ENCODE assay signal across 1 cellular context in genomic region chr1:109112652-109113285, GRCh38.
A peak's percentile ranks its signal among the peaks of the same experiment; 100 is the strongest.
TF ChIP-seq lines count a peak whose summit lies in the region.

No MANE protein-coding gene starts in this region.

TF ChIP-seq in HEK293, 187 proteins besides CTCF, POLR2A, EP300 and RAD21 (continued from another document and continues in another):
- TF ChIP-seq, protein P1, sequence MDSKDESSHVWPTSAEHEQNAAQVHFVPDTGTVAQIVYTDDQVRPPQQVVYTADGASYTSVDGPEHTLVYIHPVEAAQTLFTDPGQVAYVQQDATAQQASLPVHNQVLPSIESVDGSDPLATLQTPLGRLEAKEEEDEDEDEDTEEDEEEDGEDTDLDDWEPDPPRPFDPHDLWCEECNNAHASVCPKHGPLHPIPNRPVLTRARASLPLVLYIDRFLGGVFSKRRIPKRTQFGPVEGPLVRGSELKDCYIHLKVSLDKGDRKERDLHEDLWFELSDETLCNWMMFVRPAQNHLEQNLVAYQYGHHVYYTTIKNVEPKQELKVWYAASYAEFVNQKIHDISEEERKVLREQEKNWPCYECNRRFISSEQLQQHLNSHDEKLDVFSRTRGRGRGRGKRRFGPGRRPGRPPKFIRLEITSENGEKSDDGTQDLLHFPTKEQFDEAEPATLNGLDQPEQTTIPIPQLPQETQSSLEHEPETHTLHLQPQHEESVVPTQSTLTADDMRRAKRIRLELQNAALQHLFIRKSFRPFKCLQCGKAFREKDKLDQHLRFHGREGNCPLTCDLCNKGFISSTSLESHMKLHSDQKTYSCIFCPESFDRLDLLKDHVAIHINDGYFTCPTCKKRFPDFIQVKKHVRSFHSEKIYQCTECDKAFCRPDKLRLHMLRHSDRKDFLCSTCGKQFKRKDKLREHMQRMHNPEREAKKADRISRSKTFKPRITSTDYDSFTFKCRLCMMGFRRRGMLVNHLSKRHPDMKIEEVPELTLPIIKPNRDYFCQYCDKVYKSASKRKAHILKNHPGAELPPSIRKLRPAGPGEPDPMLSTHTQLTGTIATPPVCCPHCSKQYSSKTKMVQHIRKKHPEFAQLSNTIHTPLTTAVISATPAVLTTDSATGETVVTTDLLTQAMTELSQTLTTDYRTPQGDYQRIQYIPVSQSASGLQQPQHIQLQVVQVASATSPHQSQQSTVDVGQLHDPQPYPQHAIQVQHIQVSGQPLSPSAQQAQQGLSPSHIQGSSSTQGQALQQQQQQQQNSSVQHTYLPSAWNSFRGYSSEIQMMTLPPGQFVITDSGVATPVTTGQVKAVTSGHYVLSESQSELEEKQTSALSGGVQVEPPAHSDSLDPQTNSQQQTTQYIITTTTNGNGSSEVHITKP (tag by site-specific recombination; IDR thresholded peaks at IDR 0.05) = peak; percentile 13; the same call in 1 of the 2 replicates
- TF ChIP-seq ZNF341 (tag by site-specific recombination; IDR thresholded peaks at IDR 0.05; ENCODE audit: low read depth) (no peak), SP2 (tag by site-specific recombination; IDR thresholded peaks at IDR 0.05) (no peak), ZNF629 (tag by site-specific recombination; IDR thresholded peaks at IDR 0.05) (0 out of 2 replicates have a peak, but pooled peaks have one; percentile 26), ZNF211 (tag by site-specific recombination; IDR thresholded peaks at IDR 0.05; ENCODE audit: low read depth) (no peak), KLF10 (tag by site-specific recombination; IDR thresholded peaks at IDR 0.05) (no peak), YY2 (tag by site-specific recombination; IDR thresholded peaks at IDR 0.05) (no peak), ZNF121 (tag by site-specific recombination; IDR thresholded peaks at IDR 0.05) (no peak), ZBTB20 (tag by site-specific recombination; IDR thresholded peaks at IDR 0.05) (no peak), ZNF792 (tag by site-specific recombination; IDR thresholded peaks at IDR 0.05) (no peak), HOXA7 (CRISPR knock-in tag; IDR thresholded peaks at IDR 0.05; ENCODE audit: borderline replicate concordance) (no peak), INSM2 (tag by site-specific recombination; IDR thresholded peaks at IDR 0.05) (peak; percentile 80), ZNF19 (tag by site-specific recombination; IDR thresholded peaks at IDR 0.05; ENCODE audit: low read depth) (no peak), ZNF114 (tag by site-specific recombination; IDR thresholded peaks at IDR 0.05) (no peak), OVOL3 (tag by site-specific recombination; IDR thresholded peaks at IDR 0.05) (no peak), ZBTB44 (tag by site-specific recombination; IDR thresholded peaks at IDR 0.05) (no peak; the same call in 1 of the 2 replicates), ZNF350 (tag by site-specific recombination; IDR thresholded peaks at IDR 0.05) (no peak), ZNF155 (tag by site-specific recombination; IDR thresholded peaks at IDR 0.05) (no peak), ZBTB10 (tag by site-specific recombination; IDR thresholded peaks at IDR 0.05) (no peak), ZNF529 (tag by site-specific recombination; IDR thresholded peaks at IDR 0.05; ENCODE audit: insufficient replicate concordance) (no peak), ZNF670 (tag by site-specific recombination; IDR thresholded peaks at IDR 0.05; ENCODE audit: low read depth) (no peak), SETDB1 (IDR thresholded peaks at IDR 0.05; ENCODE audit: insufficient read length, low read length) (no peak), ZNF791 (tag by site-specific recombination; IDR thresholded peaks at IDR 0.05) (no peak), KLF1 (tag by site-specific recombination; IDR thresholded peaks at IDR 0.05) (no peak), PBX3 (CRISPR knock-in tag; IDR thresholded peaks at IDR 0.05) (no peak), ZNF701 (tag by site-specific recombination; IDR thresholded peaks at IDR 0.05) (no peak), ZNF112 (tag by site-specific recombination; IDR thresholded peaks at IDR 0.05) (no peak), ZNF660 (tag by site-specific recombination; IDR thresholded peaks at IDR 0.05) (peak; percentile 85), YY1 (tag by site-specific recombination; IDR thresholded peaks at IDR 0.05) (no peak), ZNF600 (tag by site-specific recombination; IDR thresholded peaks at IDR 0.05) (peak; percentile 47; the same call in 1 of the 2 replicates), GLI4 (tag by site-specific recombination; IDR thresholded peaks at IDR 0.05) (no peak), ZNF571 (tag by site-specific recombination; IDR thresholded peaks at IDR 0.05) (no peak), ZNF324 (tag by site-specific recombination; IDR thresholded peaks at IDR 0.05) (no peak), ZNF311 (tag by site-specific recombination; IDR thresholded peaks at IDR 0.05; ENCODE audit: borderline replicate concordance) (no peak), ZNF776 (tag by site-specific recombination; IDR thresholded peaks at IDR 0.05; ENCODE audit: borderline replicate concordance) (no peak), SALL2 (tag by site-specific recombination; IDR thresholded peaks at IDR 0.05; ENCODE audit: borderline replicate concordance) (no peak), ZFHX2 (tag by site-specific recombination; conservative IDR thresholded peaks at IDR 0.05) (no peak)
- TF ChIP-seq, protein P2, sequence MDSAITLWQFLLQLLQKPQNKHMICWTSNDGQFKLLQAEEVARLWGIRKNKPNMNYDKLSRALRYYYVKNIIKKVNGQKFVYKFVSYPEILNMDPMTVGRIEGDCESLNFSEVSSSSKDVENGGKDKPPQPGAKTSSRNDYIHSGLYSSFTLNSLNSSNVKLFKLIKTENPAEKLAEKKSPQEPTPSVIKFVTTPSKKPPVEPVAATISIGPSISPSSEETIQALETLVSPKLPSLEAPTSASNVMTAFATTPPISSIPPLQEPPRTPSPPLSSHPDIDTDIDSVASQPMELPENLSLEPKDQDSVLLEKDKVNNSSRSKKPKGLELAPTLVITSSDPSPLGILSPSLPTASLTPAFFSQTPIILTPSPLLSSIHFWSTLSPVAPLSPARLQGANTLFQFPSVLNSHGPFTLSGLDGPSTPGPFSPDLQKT (IDR thresholded peaks at IDR 0.05; ENCODE audit: borderline replicate concordance, low read depth, low read length) = no peak
- TF ChIP-seq, protein P3, sequence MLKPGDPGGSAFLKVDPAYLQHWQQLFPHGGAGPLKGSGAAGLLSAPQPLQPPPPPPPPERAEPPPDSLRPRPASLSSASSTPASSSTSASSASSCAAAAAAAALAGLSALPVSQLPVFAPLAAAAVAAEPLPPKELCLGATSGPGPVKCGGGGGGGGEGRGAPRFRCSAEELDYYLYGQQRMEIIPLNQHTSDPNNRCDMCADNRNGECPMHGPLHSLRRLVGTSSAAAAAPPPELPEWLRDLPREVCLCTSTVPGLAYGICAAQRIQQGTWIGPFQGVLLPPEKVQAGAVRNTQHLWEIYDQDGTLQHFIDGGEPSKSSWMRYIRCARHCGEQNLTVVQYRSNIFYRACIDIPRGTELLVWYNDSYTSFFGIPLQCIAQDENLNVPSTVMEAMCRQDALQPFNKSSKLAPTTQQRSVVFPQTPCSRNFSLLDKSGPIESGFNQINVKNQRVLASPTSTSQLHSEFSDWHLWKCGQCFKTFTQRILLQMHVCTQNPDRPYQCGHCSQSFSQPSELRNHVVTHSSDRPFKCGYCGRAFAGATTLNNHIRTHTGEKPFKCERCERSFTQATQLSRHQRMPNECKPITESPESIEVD (tag by site-specific recombination; IDR thresholded peaks at IDR 0.05) = no peak
- TF ChIP-seq, protein P4, sequence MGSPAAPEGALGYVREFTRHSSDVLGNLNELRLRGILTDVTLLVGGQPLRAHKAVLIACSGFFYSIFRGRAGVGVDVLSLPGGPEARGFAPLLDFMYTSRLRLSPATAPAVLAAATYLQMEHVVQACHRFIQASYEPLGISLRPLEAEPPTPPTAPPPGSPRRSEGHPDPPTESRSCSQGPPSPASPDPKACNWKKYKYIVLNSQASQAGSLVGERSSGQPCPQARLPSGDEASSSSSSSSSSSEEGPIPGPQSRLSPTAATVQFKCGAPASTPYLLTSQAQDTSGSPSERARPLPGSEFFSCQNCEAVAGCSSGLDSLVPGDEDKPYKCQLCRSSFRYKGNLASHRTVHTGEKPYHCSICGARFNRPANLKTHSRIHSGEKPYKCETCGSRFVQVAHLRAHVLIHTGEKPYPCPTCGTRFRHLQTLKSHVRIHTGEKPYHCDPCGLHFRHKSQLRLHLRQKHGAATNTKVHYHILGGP (tag by site-specific recombination; IDR thresholded peaks at IDR 0.05) = no peak
- TF ChIP-seq, protein P5, sequence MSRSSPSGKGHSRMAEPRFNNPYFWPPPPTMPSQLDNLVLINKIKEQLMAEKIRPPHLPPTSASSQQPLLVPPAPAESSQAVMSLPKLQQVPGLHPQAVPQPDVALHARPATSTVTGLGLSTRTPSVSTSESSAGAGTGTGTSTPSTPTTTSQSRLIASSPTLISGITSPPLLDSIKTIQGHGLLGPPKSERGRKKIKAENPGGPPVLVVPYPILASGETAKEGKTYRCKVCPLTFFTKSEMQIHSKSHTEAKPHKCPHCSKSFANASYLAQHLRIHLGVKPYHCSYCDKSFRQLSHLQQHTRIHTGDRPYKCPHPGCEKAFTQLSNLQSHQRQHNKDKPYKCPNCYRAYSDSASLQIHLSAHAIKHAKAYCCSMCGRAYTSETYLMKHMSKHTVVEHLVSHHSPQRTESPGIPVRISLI (tag by site-specific recombination; IDR thresholded peaks at IDR 0.05) = no peak
- TF ChIP-seq, protein P6, sequence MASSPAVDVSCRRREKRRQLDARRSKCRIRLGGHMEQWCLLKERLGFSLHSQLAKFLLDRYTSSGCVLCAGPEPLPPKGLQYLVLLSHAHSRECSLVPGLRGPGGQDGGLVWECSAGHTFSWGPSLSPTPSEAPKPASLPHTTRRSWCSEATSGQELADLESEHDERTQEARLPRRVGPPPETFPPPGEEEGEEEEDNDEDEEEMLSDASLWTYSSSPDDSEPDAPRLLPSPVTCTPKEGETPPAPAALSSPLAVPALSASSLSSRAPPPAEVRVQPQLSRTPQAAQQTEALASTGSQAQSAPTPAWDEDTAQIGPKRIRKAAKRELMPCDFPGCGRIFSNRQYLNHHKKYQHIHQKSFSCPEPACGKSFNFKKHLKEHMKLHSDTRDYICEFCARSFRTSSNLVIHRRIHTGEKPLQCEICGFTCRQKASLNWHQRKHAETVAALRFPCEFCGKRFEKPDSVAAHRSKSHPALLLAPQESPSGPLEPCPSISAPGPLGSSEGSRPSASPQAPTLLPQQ (tag by site-specific recombination; IDR thresholded peaks at IDR 0.05) = 0 out of 2 replicates have a peak, but pooled peaks have one; percentile 31
- TF ChIP-seq, protein P7, sequence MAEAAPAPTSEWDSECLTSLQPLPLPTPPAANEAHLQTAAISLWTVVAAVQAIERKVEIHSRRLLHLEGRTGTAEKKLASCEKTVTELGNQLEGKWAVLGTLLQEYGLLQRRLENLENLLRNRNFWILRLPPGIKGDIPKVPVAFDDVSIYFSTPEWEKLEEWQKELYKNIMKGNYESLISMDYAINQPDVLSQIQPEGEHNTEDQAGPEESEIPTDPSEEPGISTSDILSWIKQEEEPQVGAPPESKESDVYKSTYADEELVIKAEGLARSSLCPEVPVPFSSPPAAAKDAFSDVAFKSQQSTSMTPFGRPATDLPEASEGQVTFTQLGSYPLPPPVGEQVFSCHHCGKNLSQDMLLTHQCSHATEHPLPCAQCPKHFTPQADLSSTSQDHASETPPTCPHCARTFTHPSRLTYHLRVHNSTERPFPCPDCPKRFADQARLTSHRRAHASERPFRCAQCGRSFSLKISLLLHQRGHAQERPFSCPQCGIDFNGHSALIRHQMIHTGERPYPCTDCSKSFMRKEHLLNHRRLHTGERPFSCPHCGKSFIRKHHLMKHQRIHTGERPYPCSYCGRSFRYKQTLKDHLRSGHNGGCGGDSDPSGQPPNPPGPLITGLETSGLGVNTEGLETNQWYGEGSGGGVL (tag by site-specific recombination; IDR thresholded peaks at IDR 0.05) = no peak
